In genomic region chr2:38486213-38487026, GRCh38 we compare ENCODE assay signal across 18 cellular contexts.
"Had no signal": no experiment of that assay in that cellular context is flagged by ENCODE, and none has a peak within 500 bp of the region (broad histone marks: within the 10 kb centered on the region; RNA-seq: fewer than 3 reads in every experiment).

No MANE protein-coding gene starts in this region.

- H3K36me3 Mint-ChIP-seq: brain had no signal

- H3K9ac ChIP-seq: parathyroid adenoma had no signal

- H2AFZ ChIP-seq: hepatocyte, parathyroid adenoma had no signal

- H3K4me1 Mint-ChIP-seq: activated T-helper 17 cell treated with anti-CD3 and anti-CD28 coated beads, Interleukin-2, amount 50 U/mL, for 72 hours; brain; mesothelial cell of epicardium; naive thymus-derived CD8-positive, alpha-beta T cell; stimulated activated naive CD8-positive, alpha-beta T cell treated with anti-CD3 and anti-CD28 coated beads, Interleukin-15, amount 100 ng/mL, for 72 hours had no signal

- DNase-seq: activated CD4-positive, alpha-beta T cell treated with anti-CD3 and anti-CD28 coated beads for 1 hour; activated T-cell treated with anti-CD3 and anti-CD28 coated beads, Interleukin-2, amount 50 U/mL, for 1 hour; aorta; foreskin keratinocyte; left ventricle myocardium inferior; naive thymus-derived CD8-positive, alpha-beta T cell; stimulated activated CD4-positive, alpha-beta T cell treated with anti-CD3 and anti-CD28 coated beads, Interleukin-1b, Interleukin-23, amount 100 ng/mL, for 48 hours; stimulated activated naive CD8-positive, alpha-beta T cell treated with anti-CD3 and anti-CD28 coated beads, Interleukin-15, amount 100 ng/mL, for 72 hours; T-helper 1 cell; WERI-Rb-1 had no signal

- ATAC-seq: activated naive CD4-positive, alpha-beta T cell treated with anti-CD3 and anti-CD28 coated beads, Interleukin-2, amount 50 U/mL, for 72 hours; activated T-helper 17 cell treated with anti-CD3 and anti-CD28 coated beads, Interleukin-2, amount 50 U/mL, for 72 hours; foreskin keratinocyte; naive thymus-derived CD8-positive, alpha-beta T cell; stimulated activated naive CD8-positive, alpha-beta T cell treated with anti-CD3 and anti-CD28 coated beads, Interleukin-15, amount 100 ng/mL, for 72 hours had no signal

- H3K9me3 ChIP-seq: neutrophil had no signal

- H3K4me3 Mint-ChIP-seq: activated T-helper 17 cell treated with anti-CD3 and anti-CD28 coated beads, Interleukin-2, amount 50 U/mL, for 72 hours; brain; mesothelial cell of epicardium; naive thymus-derived CD8-positive, alpha-beta T cell; stimulated activated naive CD8-positive, alpha-beta T cell treated with anti-CD3 and anti-CD28 coated beads, Interleukin-15, amount 100 ng/mL, for 72 hours had no signal

- H3K4me2 ChIP-seq: hepatocyte had no signal

- H3K36me3 ChIP-seq: left ventricle myocardium inferior, neutrophil, tibial nerve, WERI-Rb-1 had no signal

- H3K9me3 Mint-ChIP-seq: activated naive CD4-positive, alpha-beta T cell treated with anti-CD3 and anti-CD28 coated beads, Interleukin-2, amount 50 U/mL, for 72 hours; activated T-helper 17 cell treated with anti-CD3 and anti-CD28 coated beads, Interleukin-2, amount 50 U/mL, for 72 hours had no signal

- H3K4me3 ChIP-seq: hepatocyte, left ventricle myocardium inferior, tibial nerve had no signal

- H3K27me3 Mint-ChIP-seq: activated T-helper 17 cell treated with anti-CD3 and anti-CD28 coated beads, Interleukin-2, amount 50 U/mL, for 72 hours; brain; naive thymus-derived CD8-positive, alpha-beta T cell; stimulated activated naive CD8-positive, alpha-beta T cell treated with anti-CD3 and anti-CD28 coated beads, Interleukin-15, amount 100 ng/mL, for 72 hours had no signal

- H3K27me3 ChIP-seq: foreskin keratinocyte, hepatocyte, neutrophil, tibial nerve had no signal

- H3K27ac ChIP-seq: foreskin keratinocyte, hepatocyte, left ventricle myocardium inferior, neutrophil, parathyroid adenoma, tibial nerve, WERI-Rb-1 had no signal

- H3K27ac Mint-ChIP-seq: activated naive CD4-positive, alpha-beta T cell treated with anti-CD3 and anti-CD28 coated beads, Interleukin-2, amount 50 U/mL, for 72 hours; activated T-helper 17 cell treated with anti-CD3 and anti-CD28 coated beads, Interleukin-2, amount 50 U/mL, for 72 hours; brain; mesothelial cell of epicardium; stimulated activated naive CD8-positive, alpha-beta T cell treated with anti-CD3 and anti-CD28 coated beads, Interleukin-15, amount 100 ng/mL, for 72 hours had no signal

- H3K4me1 ChIP-seq: foreskin keratinocyte, left ventricle myocardium inferior, parathyroid adenoma had no signal

- H3K79me2 ChIP-seq: hepatocyte, parathyroid adenoma had no signal
